Comparison of ENCODE assay signal across 19 cellular contexts in the genomic region with DNA sequence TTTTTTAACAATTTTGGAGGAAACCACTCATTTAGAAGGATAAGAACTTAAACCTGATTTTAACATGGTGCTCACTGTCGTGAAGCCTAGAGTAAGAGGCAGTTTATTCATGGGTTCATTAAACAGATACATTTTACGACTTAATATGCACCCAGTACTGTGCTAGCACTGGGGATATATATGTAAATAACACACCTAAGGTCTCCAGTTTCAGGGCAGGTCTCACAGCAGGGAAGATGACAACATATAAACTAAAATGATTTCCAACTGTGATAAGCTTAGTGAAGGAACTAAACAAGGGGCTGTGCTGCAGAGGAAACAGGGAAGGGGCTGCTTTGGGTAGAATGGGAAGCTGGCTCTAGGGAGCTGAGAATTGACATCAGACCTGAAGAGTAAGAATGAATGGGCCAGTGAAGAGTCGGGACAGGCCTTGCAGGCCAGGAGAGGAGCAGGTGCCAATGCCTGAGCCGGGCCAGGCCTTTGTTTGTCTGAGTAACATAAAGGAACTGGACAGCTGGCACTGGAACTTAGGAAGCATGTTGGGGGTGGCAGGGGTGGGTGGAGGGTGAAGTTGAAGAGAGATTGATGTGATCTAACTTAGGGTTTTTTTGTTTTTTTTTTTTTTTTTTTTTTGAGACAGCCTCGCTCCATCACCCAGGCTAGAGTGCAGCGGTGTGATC. TPM values are rescaled to one million over a fixed set of nuclear protein-coding genes. Genes with fewer than 3 reads are reported as not detected.
A peak's percentile ranks its signal among the peaks of the same experiment; 100 is the strongest.
DNase-seq lines count a peak whose midpoint lies in the region; TF ChIP-seq lines count a peak whose summit lies in the region.
"Had no signal": no experiment of that assay in that cellular context is flagged by ENCODE, and none has a peak within 500 bp of the region (broad histone marks: within the 10 kb centered on the region; RNA-seq: fewer than 3 reads in every experiment).

No MANE protein-coding gene starts in this region.

- no peaks in the 10 kb centered on the region for H4K20me1 ChIP-seq in PC-9 (ENCODE audit: insufficient read depth)

- TF ChIP-seq CTCF in brain (conservative IDR thresholded peaks at IDR 0.05) (no peak), prostate gland (IDR thresholded peaks at IDR 0.05) (no peak), PC-9 (conservative IDR thresholded peaks at IDR 0.05) (no peak)

- no peak overlapping the region for H3K4me2 ChIP-seq in PC-9

- H2AFZ ChIP-seq in PC-9: no peak overlapping the region

- peaks cover 0 to 6% (median 3%) of the 10 kb centered on the region in 5 experiments for H3K9me3 Mint-ChIP-seq in brain
- no peaks in the 10 kb centered on the region for H3K9me3 Mint-ChIP-seq in T-helper 2 cell treated with Interferon-gamma antibody and Interleukin-4, amounts not matched to agents 5 μg/mL and 100 μg/mL, for 36 hours
- H3K9me3 Mint-ChIP-seq: activated CD8-positive, alpha-beta T cell treated with anti-CD3 and anti-CD28 coated beads for 36 hours; CD8-positive, alpha-beta T cell; stimulated activated naive CD8-positive, alpha-beta T cell treated with anti-CD3 and anti-CD28 coated beads, Interleukin-15, Interleukin-2, amounts not matched to agents 100 ng/mL and 50 ng/mL, for 24 hours; type B pancreatic cell had no signal

- H3F3A ChIP-seq in PC-9 (ENCODE audit: insufficient read depth, low read depth): no peaks in the 10 kb centered on the region

- peak; percentile 10 for DNase-seq in NCI-H345 (lab: John Stamatoyannopoulos, UW)
- DNase-seq in NCI-H345 treated with DMSO at 0.1 percent for 48 hours (lab: John Stamatoyannopoulos, UW; ENCODE audit: unreplicated experiment): no peak
- DNase-seq in NCI-H146 (lab: John Stamatoyannopoulos, UW): peak; percentile 50
- DNase-seq in prostate gland (ENCODE audit: low spot score): peak; percentile 65
- no peak for DNase-seq in glomerular visceral epithelial cell (ENCODE audit: extremely low spot score)
- DNase-seq in T-helper 2 cell treated with Interferon-gamma antibody and Interleukin-4, amounts not matched to agents 5 μg/mL and 100 μg/mL, for 36 hours (ENCODE audit: low spot score): no peak
- no peak for DNase-seq in PC-9
- DNase-seq: activated CD8-positive, alpha-beta T cell treated with anti-CD3 and anti-CD28 coated beads for 36 hours; brain microvascular endothelial cell; CD8-positive, alpha-beta T cell; EL; MG63; NCI-H2081 treated with DMSO at 0.1 percent for 48 hours; nucleus accumbens; right cardiac atrium; T-helper 17 cell had no signal

- no TSS peak for BruUV-seq in PC-9 (replicated peaks; lab: Mats Ljungman, UMichigan)

- no peaks in the 10 kb centered on the region for H3K79me2 ChIP-seq in PC-9 (ENCODE audit: low read depth)

- no peaks in the 10 kb centered on the region for H3K36me3 ChIP-seq in prostate gland
- no peaks in the 10 kb centered on the region for H3K36me3 ChIP-seq in PC-9 (ENCODE audit: low read depth)
- H3K36me3 ChIP-seq: brain microvascular endothelial cell, MG63 had no signal

- no peaks in the 10 kb centered on the region for H3K4me1 Mint-ChIP-seq in brain
- peaks cover 5% of the 10 kb centered on the region for H3K4me1 Mint-ChIP-seq in T-helper 2 cell treated with Interferon-gamma antibody and Interleukin-4, amounts not matched to agents 5 μg/mL and 100 μg/mL, for 36 hours (ENCODE audit: low read depth)

- H3K9me2 ChIP-seq in PC-9 (ENCODE audit: insufficient read depth): no peaks in the 10 kb centered on the region

- CTCF ChIA-PET in PC-9 (lab: Charles Lee): interaction anchor here (0.6 kb wide), 1 partner anchor 396 kb away, joined by 4 read pairs; no protein-coding TSS in a partner anchor

- TF ChIP-seq POLR2A in prostate gland (IDR thresholded peaks at IDR 0.05): no peak

- H3K36me3 Mint-ChIP-seq in brain: peaks cover 40% of the 10 kb centered on the region
- H3K36me3 Mint-ChIP-seq in T-helper 2 cell treated with Interferon-gamma antibody and Interleukin-4, amounts not matched to agents 5 μg/mL and 100 μg/mL, for 36 hours (ENCODE audit: low read depth): peaks cover 8% of the 10 kb centered on the region
- H3K36me3 Mint-ChIP-seq: CD8-positive, alpha-beta T cell had no signal

- H3K4me1 ChIP-seq in prostate gland (replicated peaks) (no peaks in the 10 kb centered on the region), PC-9 (replicated peaks; ENCODE audit: insufficient read depth) (no peaks in the 10 kb centered on the region)

- POLR2A ChIA-PET in PC-9 (lab: Charles Lee; ENCODE audit: unreplicated experiment): no interaction called here

- H3K27ac ChIP-seq in prostate gland (no peak overlapping the region), PC-9 (no peak overlapping the region)
- H3K27ac ChIP-seq: brain microvascular endothelial cell had no signal

- H3K9me3 ChIP-seq in prostate gland (no peaks in the 10 kb centered on the region), PC-9 (ENCODE audit: insufficient read depth, low read depth) (no peaks in the 10 kb centered on the region)
- H3K9me3 ChIP-seq: MG63 had no signal

- H3K4me3 ChIP-seq in prostate gland: no peak overlapping the region
- no peak overlapping the region for H3K4me3 ChIP-seq in PC-9
- H3K4me3 ChIP-seq: MG63 had no signal

- no peak overlapping the region for H3K4me3 Mint-ChIP-seq in brain
- H3K4me3 Mint-ChIP-seq in T-helper 2 cell treated with Interferon-gamma antibody and Interleukin-4, amounts not matched to agents 5 μg/mL and 100 μg/mL, for 36 hours: no peak overlapping the region
- H3K4me3 Mint-ChIP-seq: activated CD8-positive, alpha-beta T cell treated with anti-CD3 and anti-CD28 coated beads for 36 hours; CD8-positive, alpha-beta T cell; stimulated activated naive CD8-positive, alpha-beta T cell treated with anti-CD3 and anti-CD28 coated beads, Interleukin-15, Interleukin-2, amounts not matched to agents 100 ng/mL and 50 ng/mL, for 24 hours; T-helper 17 cell; type B pancreatic cell had no signal

- H3K27me3 ChIP-seq in prostate gland (replicated peaks; ENCODE audit: insufficient read depth) (no peaks in the 10 kb centered on the region), PC-9 (ENCODE audit: insufficient read depth, low read depth) (no peaks in the 10 kb centered on the region)
- H3K27me3 ChIP-seq: brain microvascular endothelial cell, MG63 had no signal

- intact Hi-C loops in prostate gland (cut with DNase I) (no loop called here), PC-9 (cut with micrococcal nuclease; ENCODE audit: unreplicated experiment) (no loop called here)

- peaks cover 2% of the 10 kb centered on the region for H3K27me3 Mint-ChIP-seq in brain
- H3K27me3 Mint-ChIP-seq in T-helper 2 cell treated with Interferon-gamma antibody and Interleukin-4, amounts not matched to agents 5 μg/mL and 100 μg/mL, for 36 hours (ENCODE audit: low read depth): no peaks in the 10 kb centered on the region
- H3K27me3 Mint-ChIP-seq: activated CD8-positive, alpha-beta T cell treated with anti-CD3 and anti-CD28 coated beads for 36 hours; stimulated activated naive CD8-positive, alpha-beta T cell treated with anti-CD3 and anti-CD28 coated beads, Interleukin-15, Interleukin-2, amounts not matched to agents 100 ng/mL and 50 ng/mL, for 24 hours; T-helper 17 cell; type B pancreatic cell had no signal

- H3K27ac Mint-ChIP-seq in brain: peak overlapping the region in 3 of 5 experiments; percentile 10 to 87 (median 42)
- no peak overlapping the region for H3K27ac Mint-ChIP-seq in T-helper 2 cell treated with Interferon-gamma antibody and Interleukin-4, amounts not matched to agents 5 μg/mL and 100 μg/mL, for 36 hours
- H3K27ac Mint-ChIP-seq: activated CD8-positive, alpha-beta T cell treated with anti-CD3 and anti-CD28 coated beads for 36 hours; CD8-positive, alpha-beta T cell; stimulated activated naive CD8-positive, alpha-beta T cell treated with anti-CD3 and anti-CD28 coated beads, Interleukin-15, Interleukin-2, amounts not matched to agents 100 ng/mL and 50 ng/mL, for 24 hours; T-helper 17 cell; type B pancreatic cell had no signal

- 64% methylated on average over 6 of the region's 6 CpGs for WGBS in prostate gland

RNA-seq across cellular contexts. Expression of a gene that starts 12.1 kb away (rescaled TPM):
- polyA plus RNA-seq in brain (ENCODE audit: insufficient read depth, low read depth, low replicate concordance): 38.0 TPM
- total RNA-seq in prostate gland (10 to 100 TPM in 1 of 2 donors, 1 to 10 TPM in 1; 7.6 to 35.2 TPM), PC-9 (2021) (6.2 and 9.6 TPM in 2 replicates)

RNA-seq across cellular contexts. Expression of a gene that starts 34.2 kb away (rescaled TPM):
- polyA plus RNA-seq in brain (ENCODE audit: insufficient read depth, low read depth, low replicate concordance): 105 TPM
- total RNA-seq in prostate gland (10 to 100 TPM; 52.6 to 79.6 TPM), PC-9 (2021) (57.7 and 87.6 TPM in 2 replicates)

Comparison
In these comparisons a context has a peak if more than half of its experiments do, and no peak if none do; other contexts are left out.
1. DNase-seq: peak in NCI-H345 (single experiment), NCI-H146 (single experiment) and prostate gland (single experiment); none in NCI-H345 treated with DMSO at 0.1 percent for 48 hours (single experiment), glomerular visceral epithelial cell (single experiment), T-helper 2 cell treated with Interferon-gamma antibody and Interleukin-4, amounts not matched to agents 5 μg/mL and 100 μg/mL, for 36 hours (single experiment) and PC-9 (0 of 2).